In the genomic region with DNA sequence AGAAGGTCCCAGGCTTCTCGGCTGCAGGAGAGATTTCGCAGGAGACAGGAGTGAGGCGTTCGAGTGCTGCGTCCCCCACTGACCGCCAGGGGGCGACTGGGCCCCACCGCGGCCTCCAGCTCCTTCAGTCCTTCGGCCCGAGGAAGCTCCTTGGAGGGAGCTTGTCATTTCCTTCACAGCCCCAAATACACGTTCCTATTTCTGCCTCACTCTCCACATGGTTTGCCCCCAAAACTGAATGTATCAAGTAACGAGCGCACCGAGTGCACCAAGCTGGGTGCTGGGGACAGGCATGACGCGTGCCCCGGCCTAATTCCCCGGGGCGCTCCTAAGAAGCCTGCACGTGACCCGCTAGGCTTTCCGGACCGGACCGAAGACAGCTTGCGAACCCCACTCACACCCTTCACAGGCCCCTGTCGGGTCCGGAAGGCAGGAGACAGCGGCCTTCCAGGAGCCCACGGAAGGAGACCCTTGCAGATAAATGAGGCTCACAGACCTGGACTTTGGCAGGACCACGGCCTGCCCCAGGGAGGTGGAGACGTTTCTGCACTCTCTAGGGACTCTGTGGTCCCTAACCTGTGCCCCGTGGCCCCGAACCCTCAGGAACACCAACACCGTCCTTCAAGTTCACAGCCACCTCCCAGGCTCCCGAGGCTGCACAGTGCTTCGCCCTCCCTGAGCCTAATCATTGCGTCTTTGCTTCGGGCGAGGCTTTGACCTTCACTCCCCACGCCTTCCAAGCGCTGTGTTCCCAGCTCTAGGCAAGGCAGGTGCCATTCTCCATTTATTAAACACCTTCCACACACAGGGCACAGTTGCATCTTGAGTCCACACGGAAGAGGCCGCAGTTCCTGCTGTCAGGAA, we compare ENCODE assay signal across 8 cellular contexts. TPM values are rescaled to one million over a fixed set of nuclear protein-coding genes. Genes with fewer than 3 reads are reported as not detected.
A peak's percentile ranks its signal among the peaks of the same experiment; 100 is the strongest.
DNase-seq lines count a peak whose midpoint lies in the region; ATAC-seq lines count a peak whose summit lies in the region.

No MANE protein-coding gene starts in this region.

- no peak overlapping the region for H3K9ac ChIP-seq in skeletal muscle satellite cell (ENCODE audit: low read depth, low read length)

- DNase-seq in SIG-M5 treated with dmso at 0.1 percent for 504 hours (lab: John Stamatoyannopoulos, UW; ENCODE audit: unreplicated experiment) = peak; percentile 38
- DNase-seq in SIG-M5 (lab: John Stamatoyannopoulos, UW) = no peak
- peak; percentile 38 to 69 for DNase-seq in SJCRH30
- DNase-seq in astrocyte of the hippocampus (ENCODE audit: low read depth, low spot score) = peak; percentile 82
- DNase-seq in iPS DF 6.9 (ENCODE audit: low read depth, low spot score) = peak; percentile 57
- no peak for DNase-seq in NCI-H2107 treated with DMSO at 0.1 percent for 48 hours (lab: John Stamatoyannopoulos, UW; ENCODE audit: unreplicated experiment)

- ATAC-seq in HG03521 (IDR thresholded peaks at IDR 0.05; ENCODE audit: unreplicated experiment) = peak; percentile 46

- H3K27me3 ChIP-seq in SJCRH30 (0 out of 2 replicates have a peak, but pooled peaks cover 4% of the 10 kb centered on the region), iPS DF 6.9 (ENCODE audit: control insufficient read depth, insufficient read depth, low read length) (no peaks in the 10 kb centered on the region), skeletal muscle satellite cell (ENCODE audit: control insufficient read depth, insufficient read depth, low read length) (peaks cover 11% of the 10 kb centered on the region)

- H3K4me1 ChIP-seq in SJCRH30 (no peaks in the 10 kb centered on the region), iPS DF 6.9 (ENCODE audit: control insufficient read depth, insufficient read depth, low read length) (peaks cover 2% of the 10 kb centered on the region; the same call in 1 of the 2 replicates), skeletal muscle satellite cell (ENCODE audit: control insufficient read depth, insufficient read depth, low read length) (peaks cover 11% of the 10 kb centered on the region)

- H3K36me3 ChIP-seq in SJCRH30 (no peaks in the 10 kb centered on the region), iPS DF 6.9 (ENCODE audit: control insufficient read depth, insufficient read depth, low read length) (no peaks in the 10 kb centered on the region), skeletal muscle satellite cell (ENCODE audit: insufficient read depth, low read length) (no peaks in the 10 kb centered on the region)

- H3K4me2 ChIP-seq in skeletal muscle satellite cell (ENCODE audit: low read length) = peak overlapping the region; percentile 58

- H3K9me3 ChIP-seq in SJCRH30 (replicated peaks) (no peaks in the 10 kb centered on the region), iPS DF 6.9 (ENCODE audit: control insufficient read depth, insufficient read depth, low read length) (no peaks in the 10 kb centered on the region), skeletal muscle satellite cell (replicated peaks; ENCODE audit: low read length) (no peaks in the 10 kb centered on the region)

- H3K27ac ChIP-seq in SJCRH30 (no peak overlapping the region), iPS DF 6.9 (ENCODE audit: low read length) (no peak overlapping the region)

- no peak overlapping the region for H3K4me3 ChIP-seq in SJCRH30
- H3K4me3 ChIP-seq in iPS DF 6.9 (ENCODE audit: low read length) = no peak overlapping the region
- no peak overlapping the region for H3K4me3 ChIP-seq in skeletal muscle satellite cell (ENCODE audit: low read length)

- WGBS in iPS DF 6.9 (ENCODE audit: insufficient coverage, insufficient read length) = no CpG with 5 or more reads among the region's 44 CpGs

RNA-seq across cellular contexts. Expression of gene FAHD2A, which starts 13.0 kb away (rescaled TPM):
- 19.6 and 21.3 TPM in 2 replicates for total RNA-seq in SJCRH30 (2014; rRNA removed; shearing (Covaris generic))
- 21.0 and 22.8 TPM in 2 replicates for total RNA-seq in skeletal muscle satellite cell (2012; rRNA removed)

Comparison
In these comparisons a context has a peak if more than half of its experiments do, and no peak if none do; other contexts are left out.
1. DNase-seq: peak in SIG-M5 treated with dmso at 0.1 percent for 504 hours (single experiment), SJCRH30 (2 of 2), astrocyte of the hippocampus (single experiment) and iPS DF 6.9 (single experiment); none in SIG-M5 (single experiment) and NCI-H2107 treated with DMSO at 0.1 percent for 48 hours (single experiment).